In the genomic region with DNA sequence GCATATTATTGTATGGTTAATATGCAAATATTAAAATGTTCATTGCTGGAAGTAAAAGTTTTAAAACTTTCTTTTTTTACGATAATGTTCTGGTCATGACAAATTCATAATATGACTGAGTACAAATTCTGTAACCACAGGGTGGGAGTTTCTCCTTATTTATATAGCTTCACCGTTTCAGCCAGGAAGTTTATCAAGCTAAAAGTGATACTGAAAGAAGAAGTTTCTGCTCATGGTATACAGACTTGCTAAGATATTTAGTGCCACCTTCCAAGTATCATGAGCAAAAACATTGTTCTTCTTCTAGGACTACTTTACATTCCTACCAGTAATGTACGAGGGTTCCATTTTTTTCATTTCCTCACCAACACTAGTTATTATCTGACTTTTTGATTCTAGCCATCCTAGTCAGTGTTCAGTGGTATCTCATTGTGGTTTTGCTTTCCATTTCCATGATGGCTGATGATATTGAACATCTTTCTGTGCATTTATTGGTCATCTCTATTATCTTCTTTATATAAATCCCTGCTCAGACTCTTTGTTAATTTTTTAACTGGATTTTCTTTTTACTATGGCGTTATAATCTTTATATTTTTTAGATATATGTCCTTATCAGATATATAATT, we compare ENCODE assay signal across 13 cellular contexts.
DNase-seq lines count a peak whose midpoint lies in the region; ATAC-seq, FAIRE-seq and TF ChIP-seq lines count a peak whose summit lies in the region.
"Had no signal": no experiment of that assay in that cellular context is flagged by ENCODE, and none has a peak within 500 bp of the region (broad histone marks: within the 10 kb centered on the region; RNA-seq: fewer than 3 reads in every experiment).

No MANE protein-coding gene starts in this region.

- peak; percentile 73 for FAIRE-seq in GM12891 (lab: Jason Lieb, UNC)
- FAIRE-seq in H54 (lab: Jason Lieb, UNC), result no peak
- FAIRE-seq: G401.6 had no signal

- TF ChIP-seq POLR2A in GM12891 (IDR thresholded peaks at IDR 0.05; ENCODE audit: low read depth, low read length) (no peak), H54 (IDR thresholded peaks at IDR 0.05; ENCODE audit: low read depth, low read length) (no peak)

- DNase-seq in GM12891 (ENCODE audit: insufficient read length, low spot score) (no peak), NCI-H2029 (lab: John Stamatoyannopoulos, UW) (no peak), kidney glomerular epithelial cell (lab: John Stamatoyannopoulos, UW) (no peak), H54 (ENCODE audit: insufficient read length, low spot score) (no peak), NCI-H524 (lab: John Stamatoyannopoulos, UW) (no peak)
- DNase-seq: activated B cell treated with CpG ODN at 0.5 μM for 24 hours; BE2C; stimulated activated CD4-positive, alpha-beta T cell treated with anti-CD3 and anti-CD28 coated beads, Interleukin-2, amount 100 ng/mL, for 24 hours had no signal

- ATAC-seq in GM19395 (IDR thresholded peaks at IDR 0.05; ENCODE audit: unreplicated experiment) (peak; percentile 75), HG02759 (IDR thresholded peaks at IDR 0.05; ENCODE audit: unreplicated experiment) (peak; percentile 74), HG03575 (IDR thresholded peaks at IDR 0.05; ENCODE audit: extremely low read depth, insufficient number of reproducible peaks, low FRiP score, unreplicated experiment) (peak; percentile 76)
- ATAC-seq: HCT116 had no signal

TF ChIP-seq in GM12891, 5 proteins besides CTCF, POLR2A, EP300 and RAD21:
- TF ChIP-seq SPI1 (IDR thresholded peaks at IDR 0.05; ENCODE audit: low read depth, low read length) (no peak), TAF1 (IDR thresholded peaks at IDR 0.05; ENCODE audit: low read depth, low read length) (no peak), POLR2AphosphoS5 (IDR thresholded peaks at IDR 0.05; ENCODE audit: low read depth, low read length) (no peak), PAX5 (IDR thresholded peaks at IDR 0.05; ENCODE audit: insufficient read depth, low read length, severe bottlenecking) (no peak), POU2F2 (IDR thresholded peaks at IDR 0.05; ENCODE audit: low read depth, low read length) (no peak)
